1 cellular context compared by ENCODE assay signal in genomic region chr15:90967206-90967605, GRCh38.
TF ChIP-seq lines count a peak whose summit lies in the region.

No MANE protein-coding gene starts in this region.

TF ChIP-seq in HepG2, 621 proteins besides CTCF, POLR2A, EP300 and RAD21:
- TF ChIP-seq RBM22 (optimal IDR thresholded peaks at IDR 0.05; ENCODE audit: low read length) (peak; percentile 50), MAX (IDR thresholded peaks at IDR 0.05) (no peak)
